In the genomic region with DNA sequence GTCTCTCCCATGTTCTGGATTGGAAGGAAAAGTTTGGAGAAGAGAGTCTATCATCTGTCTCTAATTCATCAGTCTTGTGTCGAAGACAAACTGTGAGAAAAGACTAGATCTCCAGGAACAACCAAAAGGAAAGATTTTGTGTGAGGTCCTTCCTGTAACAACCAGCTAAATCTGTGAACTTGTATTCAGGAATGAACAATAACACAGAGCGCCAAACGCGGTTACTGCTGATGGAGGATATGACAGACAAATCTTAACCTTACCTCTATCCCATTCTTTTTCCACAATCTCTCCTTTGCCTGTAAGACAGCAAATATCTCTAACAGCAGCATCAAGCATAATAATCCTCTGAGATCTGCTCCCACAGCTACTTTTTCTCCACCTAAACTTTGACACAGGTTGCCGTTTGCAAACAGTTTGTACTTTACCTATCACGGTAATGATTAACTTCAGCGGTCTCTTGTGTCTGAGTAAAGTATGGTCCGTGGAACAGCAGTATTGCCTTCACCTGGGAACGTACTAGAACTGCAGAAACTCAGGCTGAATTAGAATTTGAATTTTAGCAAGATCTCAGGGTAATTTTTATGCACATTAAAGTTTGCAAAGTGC, we compare ENCODE assay signal across 1 cellular context.
TF ChIP-seq lines count a peak whose summit lies in the region.

No MANE protein-coding gene starts in this region.

TF ChIP-seq in HepG2, 621 proteins besides CTCF, POLR2A, EP300 and RAD21 (continued from another document):
- TF ChIP-seq, protein P1, sequence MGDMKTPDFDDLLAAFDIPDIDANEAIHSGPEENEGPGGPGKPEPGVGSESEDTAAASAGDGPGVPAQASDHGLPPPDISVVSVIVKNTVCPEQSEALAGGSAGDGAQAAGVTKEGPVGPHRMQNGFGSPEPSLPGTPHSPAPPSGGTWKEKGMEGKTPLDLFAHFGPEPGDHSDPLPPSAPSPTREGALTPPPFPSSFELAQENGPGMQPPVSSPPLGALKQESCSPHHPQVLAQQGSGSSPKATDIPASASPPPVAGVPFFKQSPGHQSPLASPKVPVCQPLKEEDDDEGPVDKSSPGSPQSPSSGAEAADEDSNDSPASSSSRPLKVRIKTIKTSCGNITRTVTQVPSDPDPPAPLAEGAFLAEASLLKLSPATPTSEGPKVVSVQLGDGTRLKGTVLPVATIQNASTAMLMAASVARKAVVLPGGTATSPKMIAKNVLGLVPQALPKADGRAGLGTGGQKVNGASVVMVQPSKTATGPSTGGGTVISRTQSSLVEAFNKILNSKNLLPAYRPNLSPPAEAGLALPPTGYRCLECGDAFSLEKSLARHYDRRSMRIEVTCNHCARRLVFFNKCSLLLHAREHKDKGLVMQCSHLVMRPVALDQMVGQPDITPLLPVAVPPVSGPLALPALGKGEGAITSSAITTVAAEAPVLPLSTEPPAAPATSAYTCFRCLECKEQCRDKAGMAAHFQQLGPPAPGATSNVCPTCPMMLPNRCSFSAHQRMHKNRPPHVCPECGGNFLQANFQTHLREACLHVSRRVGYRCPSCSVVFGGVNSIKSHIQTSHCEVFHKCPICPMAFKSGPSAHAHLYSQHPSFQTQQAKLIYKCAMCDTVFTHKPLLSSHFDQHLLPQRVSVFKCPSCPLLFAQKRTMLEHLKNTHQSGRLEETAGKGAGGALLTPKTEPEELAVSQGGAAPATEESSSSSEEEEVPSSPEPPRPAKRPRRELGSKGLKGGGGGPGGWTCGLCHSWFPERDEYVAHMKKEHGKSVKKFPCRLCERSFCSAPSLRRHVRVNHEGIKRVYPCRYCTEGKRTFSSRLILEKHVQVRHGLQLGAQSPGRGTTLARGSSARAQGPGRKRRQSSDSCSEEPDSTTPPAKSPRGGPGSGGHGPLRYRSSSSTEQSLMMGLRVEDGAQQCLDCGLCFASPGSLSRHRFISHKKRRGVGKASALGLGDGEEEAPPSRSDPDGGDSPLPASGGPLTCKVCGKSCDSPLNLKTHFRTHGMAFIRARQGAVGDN (CRISPR knock-in tag; IDR thresholded peaks at IDR 0.05), result no peak
- no peak for TF ChIP-seq MATR3 (CRISPR knock-in tag; IDR thresholded peaks at IDR 0.05)
- TF ChIP-seq DBP (CRISPR knock-in tag; IDR thresholded peaks at IDR 0.05; ENCODE audit: not compliant biosample characterization), result no peak
- no peak for TF ChIP-seq LBX2 (CRISPR knock-in tag; IDR thresholded peaks at IDR 0.05; ENCODE audit: borderline replicate concordance)
- TF ChIP-seq PAXIP1 (CRISPR knock-in tag; conservative IDR thresholded peaks at IDR 0.05), result peak; percentile 36; the same call in 1 of the 2 replicates
- TF ChIP-seq ZNF337 (CRISPR knock-in tag; IDR thresholded peaks at IDR 0.05; ENCODE audit: borderline replicate concordance, low read depth), result no peak
- no peak for TF ChIP-seq SAFB2 (CRISPR knock-in tag; IDR thresholded peaks at IDR 0.05; ENCODE audit: borderline replicate concordance, low read depth)
- TF ChIP-seq HNF1B (CRISPR knock-in tag; IDR thresholded peaks at IDR 0.05), result peak; percentile 76; the same call in 1 of the 2 replicates
- TF ChIP-seq RFX3 (CRISPR knock-in tag; IDR thresholded peaks at IDR 0.05), result no peak
- TF ChIP-seq ZNF776 (CRISPR knock-in tag; IDR thresholded peaks at IDR 0.05), result no peak
- TF ChIP-seq CHCHD3 (CRISPR knock-in tag; IDR thresholded peaks at IDR 0.05), result no peak
- no peak for TF ChIP-seq CC2D1A (CRISPR knock-in tag; IDR thresholded peaks at IDR 0.05)
- TF ChIP-seq HNRNPUL1 (IDR thresholded peaks at IDR 0.05; ENCODE audit: low read depth, low read length), result peak; percentile 76
- no peak for TF ChIP-seq RCOR2 (CRISPR knock-in tag; IDR thresholded peaks at IDR 0.05)
- TF ChIP-seq SIX1 (CRISPR knock-in tag; IDR thresholded peaks at IDR 0.05; ENCODE audit: borderline replicate concordance), result no peak
- TF ChIP-seq ZNF597 (CRISPR knock-in tag; IDR thresholded peaks at IDR 0.05), result no peak
